ENCODE assay signal across 12 cellular contexts in genomic region chr3:46928297-46928696, GRCh38. TPM values are rescaled to one million over a fixed set of nuclear protein-coding genes. Genes with fewer than 3 reads are reported as not detected.
DNase-seq lines count a peak whose midpoint lies in the region; ATAC-seq, FAIRE-seq and TF ChIP-seq lines count a peak whose summit lies in the region.
"Had no signal": no experiment of that assay in that cellular context is flagged by ENCODE, and none has a peak within 500 bp of the region (broad histone marks: within the 10 kb centered on the region; RNA-seq: fewer than 3 reads in every experiment).

No MANE protein-coding gene starts in this region.

- peak overlapping the region; percentile 57 for H3K9ac ChIP-seq in GM12878 (ENCODE audit: control insufficient read depth, insufficient read depth, low read length)

- peak overlapping the region; percentile 59 for H3K27ac Mint-ChIP-seq in activated CD4-positive, alpha-beta T cell treated with anti-CD3 and anti-CD28 coated beads, Interleukin-2, amount 10 ng/mL, durations not matched to agents 7 days and 5 days

- SMC1A ChIA-PET in GM12878 (lab: Charles Lee; ENCODE audit: uncharacterized antibody, unreplicated experiment) = interaction anchor here (0.8 to 17.5 kb wide), 14 partner anchors 8 to 89 kb away, joined by 3 to 298 read pairs (median 6); partner anchors contain the start of genes CCDC12 and NBEAL2

- H3K9me3 Mint-ChIP-seq in activated CD4-positive, alpha-beta T cell treated with anti-CD3 and anti-CD28 coated beads, Interleukin-2, amount 10 ng/mL, durations not matched to agents 7 days and 5 days = peaks cover 12% of the 10 kb centered on the region

- H3K9me3 ChIP-seq in GM12878 (replicated peaks; ENCODE audit: control insufficient read depth, insufficient read depth, low read length) (peaks cover 14% of the 10 kb centered on the region), spleen (peaks cover 0 to 9% (median 0%) of the 10 kb centered on the region in 8 donors)
- H3K9me3 ChIP-seq: gastroesophageal sphincter had no signal

- WGBS in GM12878 (ENCODE audit: insufficient coverage, insufficient replicate concordance, low lambda C conversion rate, missing lambda C conversion rate) = 4% methylated on average over 1 of the region's 1 CpG
- WGBS in spleen, 5 donors = 19 to 39% (median 35%) methylated on average over 1 of the region's 1 CpG

- intact Hi-C loops in GM12878 (cut with micrococcal nuclease; ENCODE audit: unreplicated experiment) (loop anchor here (5.0 kb wide), 1 partner anchor 234 kb away; the partner anchor contains the start of gene SETD2), spleen (cut with DNase I; ENCODE audit: low total_unique reads) (no loop called here)

- DNase-seq in activated CD4-positive, alpha-beta T cell treated with anti-CD3 and anti-CD28 coated beads, Interleukin-2, amount 10 ng/mL, durations not matched to agents 7 days and 5 days = no peak
- no peak for DNase-seq in activated CD4-positive, alpha-beta T cell treated with anti-CD3 and anti-CD28 coated beads, Interleukin-2, amount 50 U/mL, for 4 hours
- DNase-seq in NB4 (ENCODE audit: low read depth) (peak; percentile 89), GM12878 (ENCODE audit: low read depth, low spot score) (peak; percentile 88), spleen (no peak), HuH-7.5 (ENCODE audit: low spot score) (no peak), foreskin fibroblast (no peak)
- DNase-seq: activated CD4-positive, alpha-beta T cell treated with anti-CD3 and anti-CD28 coated beads for 4 hours; NCI-H1092 had no signal

- H3K4me2 ChIP-seq in GM12878 (ENCODE audit: control insufficient read depth, insufficient read depth) = peak overlapping the region; percentile 96; the same call in 1 of the 2 replicates
- H3K4me2 ChIP-seq: A549 had no signal

- H3K27ac ChIP-seq in GM12878 (ENCODE audit: control insufficient read depth, insufficient read depth) (peak overlapping the region; percentile 94), spleen (peak overlapping the region; percentile 51 to 89 (median 84))

- RAD21 ChIA-PET in GM12878 (lab: Charles Lee; ENCODE audit: unreplicated experiment) = interaction anchor here (1.2 to 4.2 kb wide), 14 partner anchors 12 to 419 kb away, joined by 3 to 38 read pairs (median 8); partner anchors contain the start of genes CCDC12 and NBEAL2

- FAIRE-seq in GM12878 (lab: Jason Lieb, UNC) = peak; percentile 66
- FAIRE-seq: A549 had no signal

- no TSS peak for BruUV-seq in GM12878 (replicated peaks; lab: Mats Ljungman, UMichigan)

- TF ChIP-seq POLR2A in NB4 (IDR thresholded peaks at IDR 0.05; ENCODE audit: extremely low read depth, insufficient read length) = no peak
- TF ChIP-seq POLR2A in GM12878 (IDR thresholded peaks at IDR 0.05; ENCODE audit: low read depth, low read length) = no peak
- TF ChIP-seq POLR2A in spleen (IDR thresholded peaks at IDR 0.05) = no peak

- TF ChIP-seq EP300 in GM12878 (IDR thresholded peaks at IDR 0.05; ENCODE audit: borderline replicate concordance in 1 of 2, control insufficient read depth in 1 of 2, low read depth in 2 of 2, low read length in 2 of 2) = peak; percentile 39 to 86; a peak in 3 of 4 replicates

- H3K4me1 Mint-ChIP-seq in activated CD4-positive, alpha-beta T cell treated with anti-CD3 and anti-CD28 coated beads, Interleukin-2, amount 10 ng/mL, durations not matched to agents 7 days and 5 days = peaks cover 77% of the 10 kb centered on the region

- H3K4me1 ChIP-seq in GM12878 (ENCODE audit: control insufficient read depth, insufficient read depth, low read length) (peaks cover 79% of the 10 kb centered on the region), spleen (peaks cover 77 to 100% (median 98%) of the 10 kb centered on the region in 6 donors)

- POLR2A ChIA-PET in activated CD4-positive, alpha-beta T cell treated with anti-CD3 and anti-CD28 coated beads, Interleukin-2, amount 10 ng/mL, durations not matched to agents 7 days and 5 days (lab: Charles Lee) = interaction anchor here (0.7 kb wide), 1 partner anchor 398 kb away, joined by 3 read pairs; no protein-coding TSS in a partner anchor
- POLR2A ChIA-PET in GM12878 (lab: Charles Lee) = interaction anchor here (0.6 to 12.6 kb wide), 9 partner anchors 16 to 1156 kb away, joined by 3 to 163 read pairs (median 8); partner anchors contain the start of genes CCDC12 and NBEAL2

- H3K4me3 ChIP-seq in NB4 (ENCODE audit: low read depth, low read length) = no peak overlapping the region
- no peak overlapping the region for H3K4me3 ChIP-seq in GM12878
- no peak overlapping the region for H3K4me3 ChIP-seq in spleen
- no peak overlapping the region for H3K4me3 ChIP-seq in foreskin fibroblast (ENCODE audit: low read depth in 1 of 2, low read length in 2 of 2)
- H3K4me3 ChIP-seq: A549, gastroesophageal sphincter had no signal

- in situ Hi-C loops in GM12878 (cut with MboI) = no loop called here

- H2AFZ ChIP-seq in GM12878 (ENCODE audit: control insufficient read depth, low read depth, low read length) = no peak overlapping the region

- H3K27me3 ChIP-seq in GM12878 (replicated peaks in 1 of 2; ENCODE audit: control insufficient read depth in 2 of 2, insufficient read depth in 2 of 2, low read length in 1 of 2) (no peaks in the 10 kb centered on the region), spleen (replicated peaks in 1 of 7) (no peaks in the 10 kb centered on the region)
- H3K27me3 ChIP-seq: gastroesophageal sphincter had no signal

- H3K4me3 Mint-ChIP-seq in activated CD4-positive, alpha-beta T cell treated with anti-CD3 and anti-CD28 coated beads, Interleukin-2, amount 10 ng/mL, durations not matched to agents 7 days and 5 days = no peak overlapping the region

- no peaks in the 10 kb centered on the region for H3K27me3 Mint-ChIP-seq in activated CD4-positive, alpha-beta T cell treated with anti-CD3 and anti-CD28 coated beads, Interleukin-2, amount 10 ng/mL, durations not matched to agents 7 days and 5 days

- TF ChIP-seq RAD21 in GM12878 (IDR thresholded peaks at IDR 0.05; ENCODE audit: insufficient read depth, low read depth, low read length) = no peak

- CTCF ChIA-PET in activated CD4-positive, alpha-beta T cell treated with anti-CD3 and anti-CD28 coated beads, Interleukin-2, amount 10 ng/mL, durations not matched to agents 7 days and 5 days (lab: Charles Lee) = interaction anchor here (0.7 to 3.5 kb wide), 6 partner anchors 19 to 232 kb away, joined by 3 to 11 read pairs (median 3); no protein-coding TSS in a partner anchor
- CTCF ChIA-PET in GM12878 (lab: Yijun Ruan, JAX) = interaction anchor here (0.8 to 7.2 kb wide), 11 partner anchors 19 to 70 kb away, joined by 3 to 27 read pairs (median 5); no protein-coding TSS in a partner anchor

- peaks cover 58% of the 10 kb centered on the region for H3K79me2 ChIP-seq in GM12878 (ENCODE audit: control insufficient read depth, insufficient read depth, low read length)

- H3K36me3 Mint-ChIP-seq in activated CD4-positive, alpha-beta T cell treated with anti-CD3 and anti-CD28 coated beads, Interleukin-2, amount 10 ng/mL, durations not matched to agents 7 days and 5 days (ENCODE audit: low read depth) = peaks cover 53% of the 10 kb centered on the region

- ATAC-seq in GM12878 (peak; percentile 3; the same call in 2 of the 3 replicates), HG03108 (IDR thresholded peaks at IDR 0.05; ENCODE audit: unreplicated experiment) (no peak)
- ATAC-seq: A549, gastroesophageal sphincter had no signal

- no peaks in the 10 kb centered on the region for H4K20me1 ChIP-seq in GM12878 (ENCODE audit: control insufficient read depth, insufficient read depth)

- TF ChIP-seq CTCF in NB4 (IDR thresholded peaks at IDR 0.05; ENCODE audit: low read depth, low read length) (no peak), GM12878 (IDR thresholded peaks at IDR 0.05 in 2 of 3, conservative IDR thresholded peaks at IDR 0.05 in 1 of 3; ENCODE audit: control insufficient read depth in 2 of 3, extremely low read depth in 1 of 3, insufficient read depth in 1 of 3, low read depth in 3 of 3, low read length in 3 of 3) (no peak), spleen (IDR thresholded peaks at IDR 0.05 in 8 of 11, conservative IDR thresholded peaks at IDR 0.05 in 3 of 11) (no peak), foreskin fibroblast (IDR thresholded peaks at IDR 0.05; ENCODE audit: low read depth, low read length) (no peak)

- peaks cover 16 to 40% of the 10 kb centered on the region in 2 experiments for H3K36me3 ChIP-seq in GM12878 (ENCODE audit: control insufficient read depth in 2 of 2, insufficient read depth in 2 of 2, low read length in 1 of 2)
- H3K36me3 ChIP-seq in spleen = peaks cover 0 to 35% (median 24%) of the 10 kb centered on the region in 6 donors

RNA-seq across cellular contexts. Expression of gene CCDC12, which starts 48.2 kb away (rescaled TPM):
- total RNA-seq in activated CD4-positive, alpha-beta T cell treated with anti-CD3 and anti-CD28 coated beads, Interleukin-2, amount 10 ng/mL, durations not matched to agents 7 days and 5 days = 10 to 100 TPM; 48.7 to 56.1 TPM
- total RNA-seq in GM12878 (2013; cell fraction: nucleolus; rRNA removed) = 111 and 121 TPM in 2 replicates
- total RNA-seq in GM12878 (2014; rRNA removed) (46.9 and 53.0 TPM in 2 replicates), GM12878 (2014; rRNA removed; fragmentation: Illumina TruSeq; extraction: Trizol) (67.3 and 72.4 TPM in 2 replicates), GM12878 (2021) (65.8 and 65.9 TPM in 2 replicates), spleen (10 to 100 TPM; 36.5 to 71.4 (median 54.7) TPM)
- 29.4 TPM for polyA plus RNA-seq in GM12878 (2011; ENCODE audit: low read depth)
- polyA plus RNA-seq in GM12878 (2011; rRNA removed) (31.2 and 45.6 TPM in 2 replicates), GM12878 (2014; fragmentation: Illumina TruSeq; extraction: Trizol) (11.2 and 63.3 TPM in 2 replicates), GM12878 (2014; fragmentation: Nextera tagmentation; extraction: Ambion mirVana) (10 to 100 TPM in 1 of 2 experiments, 1 to 10 TPM in 1; 9.2 to 22.5 TPM), GM12878 (2014; rRNA removed) (59.3 and 67.6 TPM in 2 replicates), GM12878 (2016; fragmentation: Nextera tagmentation; extraction: Ambion mirVana) (10 to 100 TPM; 83.1 to 91.4 TPM), spleen (100 to 1,000 TPM in 2 of 3 donors, 10 to 100 TPM in 1; 93.5 to 124 (median 105) TPM)
- polyA plus RNA-seq in GM12878 (2011; cell fraction: cytosol; rRNA removed) = 52.2 and 68.0 TPM in 2 replicates
- polyA plus RNA-seq in GM12878 (2011; cell fraction: nucleus; rRNA removed) = 63.4 and 85.5 TPM in 2 replicates
- polyA plus RNA-seq in GM12878 (2012) = 47.7 and 72.7 TPM in 2 replicates
- polyA minus RNA-seq in GM12878 (2011; rRNA and poly(A)+ RNA removed) = 69.5 and 77.8 TPM in 2 replicates
- 15.6 and 18.2 TPM in 2 replicates for polyA minus RNA-seq in GM12878 (2011; cell fraction: cytosol; rRNA and poly(A)+ RNA removed)
- 64.3 and 144 TPM in 2 replicates for polyA minus RNA-seq in GM12878 (2011; cell fraction: nucleus; rRNA and poly(A)+ RNA removed)

RNA-seq across cellular contexts. Expression of gene PTH1R, which starts 50.8 kb away (rescaled TPM):
- total RNA-seq in activated CD4-positive, alpha-beta T cell treated with anti-CD3 and anti-CD28 coated beads, Interleukin-2, amount 10 ng/mL, durations not matched to agents 7 days and 5 days = not detected
- total RNA-seq in GM12878 (2013; cell fraction: nucleolus; rRNA removed) = not detected in 2 replicates
- total RNA-seq in GM12878 (2014; rRNA removed) = not detected in 2 replicates
- not detected in 2 replicates for total RNA-seq in GM12878 (2014; rRNA removed; fragmentation: Illumina TruSeq; extraction: Trizol)
- not detected in 2 replicates for total RNA-seq in GM12878 (2021)
- polyA plus RNA-seq in GM12878 (2011; ENCODE audit: low read depth) = not detected
- not detected in 2 replicates for polyA plus RNA-seq in GM12878 (2011; rRNA removed)
- 0.03 and 0.13 TPM in 2 replicates for polyA plus RNA-seq in GM12878 (2011; cell fraction: cytosol; rRNA removed)
- 0.61 and 1.2 TPM in 2 replicates for polyA plus RNA-seq in GM12878 (2011; cell fraction: nucleus; rRNA removed)
- 0.22 TPM in 1 of 2 replicates, not detected in the other for polyA plus RNA-seq in GM12878 (2012)
- polyA plus RNA-seq in GM12878 (2014; fragmentation: Illumina TruSeq; extraction: Trizol) = not detected in 2 replicates
- polyA plus RNA-seq in GM12878 (2014; fragmentation: Nextera tagmentation; extraction: Ambion mirVana) = not detected
- 0.20 TPM in 1 of 2 replicates, not detected in the other for polyA plus RNA-seq in GM12878 (2014; rRNA removed)
- polyA plus RNA-seq in GM12878 (2016; fragmentation: Nextera tagmentation; extraction: Ambion mirVana) = not detected
- polyA minus RNA-seq in GM12878 (2011; rRNA and poly(A)+ RNA removed) = not detected in 2 replicates
- not detected in 2 replicates for polyA minus RNA-seq in GM12878 (2011; cell fraction: cytosol; rRNA and poly(A)+ RNA removed)
- polyA minus RNA-seq in GM12878 (2011; cell fraction: nucleus; rRNA and poly(A)+ RNA removed) = not detected in 2 replicates
- total RNA-seq in spleen = 10 to 100 TPM in 6 of 7 donors, 1 to 10 TPM in 1; 5.1 to 38.7 (median 21.9) TPM
- polyA plus RNA-seq in spleen = 100 to 1,000 TPM in 1 of 3 donors, 10 to 100 TPM in 2; 61.8 to 190 (median 67.1) TPM

RNA-seq across cellular contexts. Expression of gene NBEAL2, which starts 51.2 kb away (rescaled TPM):
- 100 to 1,000 TPM; 194 to 212 TPM for total RNA-seq in activated CD4-positive, alpha-beta T cell treated with anti-CD3 and anti-CD28 coated beads, Interleukin-2, amount 10 ng/mL, durations not matched to agents 7 days and 5 days
- 152 and 168 TPM in 2 replicates for total RNA-seq in GM12878 (2013; cell fraction: nucleolus; rRNA removed)
- total RNA-seq in GM12878 (2014; rRNA removed) (47.2 and 52.0 TPM in 2 replicates), GM12878 (2014; rRNA removed; fragmentation: Illumina TruSeq; extraction: Trizol) (19.7 and 21.8 TPM in 2 replicates), GM12878 (2021) (106 and 127 TPM in 2 replicates), spleen (100 to 1,000 TPM; 101 to 271 (median 162) TPM)
- polyA plus RNA-seq in GM12878 (2011; ENCODE audit: low read depth) = 27.1 TPM
- polyA plus RNA-seq in GM12878 (2011; rRNA removed) (17.1 and 29.0 TPM in 2 replicates), GM12878 (2014; fragmentation: Illumina TruSeq; extraction: Trizol) (16.4 and 41.4 TPM in 2 replicates), GM12878 (2014; fragmentation: Nextera tagmentation; extraction: Ambion mirVana) (under 1 TPM; 0.07 to 0.18 TPM), GM12878 (2014; rRNA removed) (96.3 and 110 TPM in 2 replicates), GM12878 (2016; fragmentation: Nextera tagmentation; extraction: Ambion mirVana) (10 to 100 TPM; 22.5 to 29.7 TPM), spleen (100 to 1,000 TPM in 2 of 3 donors, 10 to 100 TPM in 1; 44.0 to 126 (median 119) TPM)
- polyA plus RNA-seq in GM12878 (2011; cell fraction: cytosol; rRNA removed) = 39.5 and 52.6 TPM in 2 replicates
- 940 and 1,024 TPM in 2 replicates for polyA plus RNA-seq in GM12878 (2011; cell fraction: nucleus; rRNA removed)
- 62.9 and 78.4 TPM in 2 replicates for polyA plus RNA-seq in GM12878 (2012)
- 21.7 and 46.1 TPM in 2 replicates for polyA minus RNA-seq in GM12878 (2011; rRNA and poly(A)+ RNA removed)
- 21.8 and 25.3 TPM in 2 replicates for polyA minus RNA-seq in GM12878 (2011; cell fraction: cytosol; rRNA and poly(A)+ RNA removed)
- polyA minus RNA-seq in GM12878 (2011; cell fraction: nucleus; rRNA and poly(A)+ RNA removed) = 95.1 and 139 TPM in 2 replicates

Comparison
In these comparisons a context has a peak if more than half of its experiments do, and no peak if none do; other contexts are left out.
1. DNase-seq: peak in NB4 (single experiment) and GM12878 (single experiment); none in activated CD4-positive, alpha-beta T cell treated with anti-CD3 and anti-CD28 coated beads, Interleukin-2, amount 10 ng/mL, durations not matched to agents 7 days and 5 days (single experiment), activated CD4-positive, alpha-beta T cell treated with anti-CD3 and anti-CD28 coated beads, Interleukin-2, amount 50 U/mL, for 4 hours (0 of 2), spleen (single experiment), HuH-7.5 (single experiment) and foreskin fibroblast (0 of 2).
2. RNA of gene PTH1R, which starts 50.8 kb away (total RNA-seq): 5.1 to 38.7 TPM in spleen; not detected in activated CD4-positive, alpha-beta T cell treated with anti-CD3 and anti-CD28 coated beads, Interleukin-2, amount 10 ng/mL, durations not matched to agents 7 days and 5 days and not detected in GM12878; every median in the first group is over 4 times any median in the second.